ENCODE assay signal across 9 cellular contexts in genomic region chr2:147663153-147663961, GRCh38.
DNase-seq lines count a peak whose midpoint lies in the region; ATAC-seq, FAIRE-seq and TF ChIP-seq lines count a peak whose summit lies in the region.
"Had no signal": no experiment of that assay in that cellular context is flagged by ENCODE, and none has a peak within 500 bp of the region (broad histone marks: within the 10 kb centered on the region; RNA-seq: fewer than 3 reads in every experiment).

No MANE protein-coding gene starts in this region.

- peaks cover 23 to 25% of the 10 kb centered on the region in 2 donors for H3K4me1 Mint-ChIP-seq in natural killer cell

- DNase-seq in natural killer cell (no peak), NCI-H226 (no peak), mesenteric fat pad (ENCODE audit: low spot score) (no peak), cortex of kidney (lab: John Stamatoyannopoulos, UW) (no peak), urothelium cell line (ENCODE audit: low spot score) (no peak)
- DNase-seq: NCI-H187 had no signal

- no peaks in the 10 kb centered on the region for H3K9me3 Mint-ChIP-seq in natural killer cell

- H3K27me3 Mint-ChIP-seq in natural killer cell (ENCODE audit: low read depth in 2 of 2) = no peaks in the 10 kb centered on the region

- ATAC-seq in GM18909 (IDR thresholded peaks at IDR 0.05; ENCODE audit: poor library complexity, unreplicated experiment) (peak; percentile 85), GM21786 (IDR thresholded peaks at IDR 0.05; ENCODE audit: unreplicated experiment) (peak; percentile 90), HG03565 (IDR thresholded peaks at IDR 0.05; ENCODE audit: unreplicated experiment) (peak; percentile 84), natural killer cell (peak; percentile 73 to 86 (median 81))

- no peaks in the 10 kb centered on the region for H3K36me3 Mint-ChIP-seq in natural killer cell

- no peak for FAIRE-seq in urothelium cell line (lab: Jason Lieb, UNC)

- peak overlapping the region; percentile 35 for H3K4me3 Mint-ChIP-seq in natural killer cell

- no peak for TF ChIP-seq CTCF in natural killer cell (IDR thresholded peaks at IDR 0.05)

- peak overlapping the region; percentile 67 to 85 for H3K27ac Mint-ChIP-seq in natural killer cell

- intact Hi-C loops in natural killer cell (cut with micrococcal nuclease) = no loop called here
